Comparison of ENCODE assay signal across 8 cellular contexts in genomic region chr18:58541789-58542425, GRCh38.
A peak's percentile ranks its signal among the peaks of the same experiment; 100 is the strongest.
DNase-seq lines count a peak whose midpoint lies in the region; ATAC-seq lines count a peak whose summit lies in the region.

No MANE protein-coding gene starts in this region.

- intact Hi-C loops in posterior cingulate gyrus (cut with DNase I), result no loop called here

- ATAC-seq in GM19035 (IDR thresholded peaks at IDR 0.05; ENCODE audit: unreplicated experiment) (peak; percentile 35), HG03175 (IDR thresholded peaks at IDR 0.05; ENCODE audit: unreplicated experiment) (peak; percentile 62)

- peak; percentile 85 for DNase-seq in AG08396 (ENCODE audit: low spot score)
- peak; percentile 54 to 83 for DNase-seq in SW 1271 (lab: John Stamatoyannopoulos, UW)
- peak; percentile 20 for DNase-seq in central memory CD4-positive, alpha-beta T cell
- DNase-seq in non-pigmented ciliary epithelial cell (ENCODE audit: low read depth), result peak; percentile 97
- no peak for DNase-seq in NCI-H510A (lab: John Stamatoyannopoulos, UW)
- no peak for DNase-seq in posterior cingulate gyrus

Comparison
In these comparisons a context has a peak if more than half of its experiments do, and no peak if none do; other contexts are left out.
1. DNase-seq: peak in AG08396 (single experiment), SW 1271 (2 of 2), central memory CD4-positive, alpha-beta T cell (single experiment) and non-pigmented ciliary epithelial cell (single experiment); none in NCI-H510A (single experiment) and posterior cingulate gyrus (0 of 10).